Comparison of ENCODE assay signal across 13 cellular contexts in genomic region chr1:165637427-165637826, GRCh38. TPM values are rescaled to one million over a fixed set of nuclear protein-coding genes. Genes with fewer than 3 reads are reported as not detected.
DNase-seq lines count a peak whose midpoint lies in the region; ATAC-seq and TF ChIP-seq lines count a peak whose summit lies in the region.
"Had no signal": no experiment of that assay in that cellular context is flagged by ENCODE, and none has a peak within 500 bp of the region (broad histone marks: within the 10 kb centered on the region; RNA-seq: fewer than 3 reads in every experiment).

No MANE protein-coding gene starts in this region.

- no peak overlapping the region for H3K4me3 Mint-ChIP-seq in chondrocyte (ENCODE audit: unreplicated experiment)
- H3K4me3 Mint-ChIP-seq: activated T-cell treated with anti-CD3 and anti-CD28 coated beads, Interleukin-2, amount 50 U/mL, for 72 hours; CD8-positive, alpha-beta memory T cell had no signal

- H3K4me1 Mint-ChIP-seq in chondrocyte (ENCODE audit: low read depth), result peaks cover 56% of the 10 kb centered on the region

- H3K36me3 ChIP-seq in suprapubic skin, result peaks cover 13% of the 10 kb centered on the region
- H3K36me3 ChIP-seq: ovary had no signal

- intact Hi-C loops in right cardiac atrium (cut with DNase I), result loop anchor here in 1 of 4 donors (5.0 kb wide), 1 partner anchor 130 kb away; the partner anchor contains the start of gene TMCO1

- peak overlapping the region; percentile 65 for H3K27ac Mint-ChIP-seq in chondrocyte (ENCODE audit: unreplicated experiment)
- H3K27ac Mint-ChIP-seq: activated T-cell treated with anti-CD3 and anti-CD28 coated beads, Interleukin-2, amount 50 U/mL, for 72 hours had no signal

- no peak for TF ChIP-seq EP300 in suprapubic skin (IDR thresholded peaks at IDR 0.05)

- TF ChIP-seq CTCF in chondrocyte (IDR thresholded peaks at IDR 0.05) (no peak), suprapubic skin (IDR thresholded peaks at IDR 0.05) (no peak)

- no peaks in the 10 kb centered on the region for H3K9me3 Mint-ChIP-seq in chondrocyte (ENCODE audit: low read depth)
- H3K9me3 Mint-ChIP-seq: activated T-cell treated with anti-CD3 and anti-CD28 coated beads, Interleukin-2, amount 50 U/mL, for 72 hours; CD8-positive, alpha-beta memory T cell had no signal

- H3K27ac ChIP-seq in right cardiac atrium (ENCODE audit: low read length) (peak overlapping the region; percentile 62), suprapubic skin (no peak overlapping the region)
- H3K27ac ChIP-seq: VCaP had no signal

- H3K9me3 ChIP-seq in right cardiac atrium (ENCODE audit: control insufficient read depth, low read length) (no peaks in the 10 kb centered on the region), suprapubic skin (no peaks in the 10 kb centered on the region)
- H3K9me3 ChIP-seq: ovary had no signal

- no peak for TF ChIP-seq POLR2A in suprapubic skin (IDR thresholded peaks at IDR 0.05)

- H3K36me3 Mint-ChIP-seq in chondrocyte (ENCODE audit: low read depth), result peaks cover 5% of the 10 kb centered on the region

- ATAC-seq in right cardiac atrium (peak; percentile 71 to 86), HG02884 (IDR thresholded peaks at IDR 0.05; ENCODE audit: unreplicated experiment) (no peak), GM21515 (IDR thresholded peaks at IDR 0.05; ENCODE audit: unreplicated experiment) (no peak)
- ATAC-seq: activated T-cell treated with anti-CD3 and anti-CD28 coated beads, Interleukin-2, amount 50 U/mL, for 72 hours had no signal

- WGBS in right cardiac atrium, result 15% methylated on average over 1 of the region's 1 CpG
- 43% methylated on average over 1 of the region's 1 CpG for WGBS in suprapubic skin

- no peak overlapping the region for H3K4me3 ChIP-seq in right cardiac atrium (ENCODE audit: low read length)
- no peak overlapping the region for H3K4me3 ChIP-seq in suprapubic skin
- H3K4me3 ChIP-seq: ovary had no signal

- H3K27me3 ChIP-seq in right cardiac atrium (ENCODE audit: control insufficient read depth, insufficient read depth), result no peaks in the 10 kb centered on the region
- H3K27me3 ChIP-seq in suprapubic skin, result no peaks in the 10 kb centered on the region
- H3K27me3 ChIP-seq: ovary had no signal

- DNase-seq in GF-D8 (lab: John Stamatoyannopoulos, UW), result peak; percentile 43
- no peak for DNase-seq in chondrocyte (ENCODE audit: low spot score)
- no peak for DNase-seq in right cardiac atrium
- peak; percentile 93 for DNase-seq in renal cortical epithelial cell (ENCODE audit: low read depth)
- no peak for DNase-seq in suprapubic skin (ENCODE audit: low spot score in 2 of 2)
- no peak for DNase-seq in superior temporal gyrus (ENCODE audit: extremely low spot score)
- DNase-seq: activated T-cell treated with anti-CD3 and anti-CD28 coated beads, Interleukin-2, amount 50 U/mL, for 72 hours; CD8-positive, alpha-beta memory T cell; NCI-H2081 had no signal

- H3K4me1 ChIP-seq in right cardiac atrium (ENCODE audit: control insufficient read depth, insufficient read depth, low read length) (peaks cover 12% of the 10 kb centered on the region), suprapubic skin (peaks cover 64% of the 10 kb centered on the region)

- H3K27me3 Mint-ChIP-seq in chondrocyte (ENCODE audit: low read depth), result no peaks in the 10 kb centered on the region
- H3K27me3 Mint-ChIP-seq: CD8-positive, alpha-beta memory T cell had no signal

RNA-seq across cellular contexts. Expression of gene MGST3, which starts 6.4 kb away (rescaled TPM):
- total RNA-seq in chondrocyte (154 to 167 TPM (median 165 TPM) in 3 replicates), right cardiac atrium (100 to 1,000 TPM; 444 to 541 (median 465) TPM), renal cortical epithelial cell (116 and 173 TPM in 2 replicates), suprapubic skin (100 to 1,000 TPM; 111 to 178 (median 135) TPM)
- polyA plus RNA-seq in right cardiac atrium, result 805 TPM

Comparison
In these comparisons a context has a peak if more than half of its experiments do, and no peak if none do; other contexts are left out.
1. DNase-seq: peak in GF-D8 (single experiment) and renal cortical epithelial cell (single experiment); none in chondrocyte (single experiment), right cardiac atrium (0 of 3), suprapubic skin (0 of 2) and superior temporal gyrus (single experiment).
2. ATAC-seq: peak in right cardiac atrium (2 of 2); none in HG02884 (single experiment) and GM21515 (single experiment).